ENCODE assay signal across 8 cellular contexts in the genomic region with DNA sequence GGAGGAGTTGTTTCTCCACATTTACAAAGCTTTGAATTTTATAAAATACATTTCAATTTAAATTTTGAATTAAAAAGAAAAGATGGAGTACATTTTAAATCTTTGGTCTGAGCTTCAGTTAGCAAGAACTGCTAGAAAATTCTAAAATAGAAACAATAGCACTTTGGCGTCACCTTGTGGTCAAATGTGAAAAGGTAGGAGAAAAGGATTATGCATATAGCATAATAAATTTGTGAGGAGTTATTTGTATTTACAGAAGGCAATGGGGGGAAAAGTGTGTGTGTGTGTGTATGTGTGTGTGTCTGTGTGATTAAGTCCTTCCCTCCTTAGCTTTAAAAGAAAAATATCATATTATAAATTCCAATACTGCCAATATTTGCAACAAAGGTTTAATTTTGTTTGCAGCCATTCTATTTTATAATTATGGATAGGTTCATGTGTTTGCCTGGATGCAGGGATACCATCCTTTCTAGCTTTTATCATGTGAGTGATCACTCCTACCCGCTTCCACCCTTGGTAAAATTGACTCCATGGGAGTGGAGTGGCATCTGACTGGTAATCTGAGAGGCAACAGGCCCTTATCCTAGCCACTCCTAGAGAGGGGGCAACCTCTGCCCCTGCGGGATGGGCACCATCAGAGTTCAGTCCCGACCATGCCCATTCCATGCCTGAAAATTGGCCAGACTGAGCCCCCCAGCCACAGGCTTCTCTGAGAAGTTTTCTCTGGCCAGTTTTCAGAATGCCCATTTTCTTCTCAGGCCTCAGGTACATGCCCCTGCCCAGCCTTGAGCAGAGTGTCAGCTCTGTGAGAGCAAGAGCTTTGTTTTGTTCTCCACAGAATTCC. TPM values are rescaled to one million over a fixed set of nuclear protein-coding genes. Genes with fewer than 3 reads are reported as not detected.
DNase-seq lines count a peak whose midpoint lies in the region; ATAC-seq, FAIRE-seq and TF ChIP-seq lines count a peak whose summit lies in the region.

No MANE protein-coding gene starts in this region.

- no peak overlapping the region for H3K4me2 ChIP-seq in A549

- H3K36me3 ChIP-seq in GM06990 (ENCODE audit: control insufficient read depth, insufficient read depth, low read length) (0 out of 2 replicates have a peak, but pooled peaks cover 3% of the 10 kb centered on the region), body of pancreas (replicated peaks in 1 of 2; ENCODE audit: insufficient read depth in 1 of 2, low read depth in 2 of 2) (no peaks in the 10 kb centered on the region)

- DNase-seq in A549 (ENCODE audit: low read depth in 1 of 2, low spot score in 1 of 2) (peak in 1 of 2 experiments; percentile 71), GM06990 (ENCODE audit: extremely low read depth, insufficient read length) (no peak), NCI-H748 treated with DMSO at 0.1 percent for 48 hours (lab: John Stamatoyannopoulos, UW) (peak; percentile 78), body of pancreas (peak; percentile 49 to 63 (median 58)), inferior parietal cortex (ENCODE audit: extremely low spot score) (peak; percentile 92), superior temporal gyrus (ENCODE audit: extremely low spot score) (peak; percentile 96)

- H3K27ac ChIP-seq in A549 = peak overlapping the region; percentile 37 to 48; a peak in 5 of 6 replicates
- H3K27ac ChIP-seq in body of pancreas = no peak overlapping the region

- intact Hi-C loops in body of pancreas (cut with DNase I) = loop anchor here (5.0 to 10.0 kb wide), 2 partner anchors 201 to 304 kb away; no protein-coding TSS in a partner anchor

- TF ChIP-seq POLR2A in A549 (IDR thresholded peaks at IDR 0.05; ENCODE audit: low read length) (no peak), body of pancreas (IDR thresholded peaks at IDR 0.05) (no peak)

- TF ChIP-seq CTCF in A549 (IDR thresholded peaks at IDR 0.05) = peak; percentile 98
- TF ChIP-seq CTCF in GM06990 (IDR thresholded peaks at IDR 0.05; ENCODE audit: insufficient read depth, low read length, poor library complexity, severe bottlenecking) = peak; percentile 84
- TF ChIP-seq CTCF in body of pancreas (IDR thresholded peaks at IDR 0.05) = peak; percentile 85 to 98 (median 97)

- FAIRE-seq in A549 (lab: Jason Lieb, UNC) = peak; percentile 89

- TF ChIP-seq RAD21 in A549 (conservative IDR thresholded peaks at IDR 0.05 in 1 of 2, IDR thresholded peaks at IDR 0.05 in 1 of 2) = peak; percentile 98 to 99

- WGBS in A549 (ENCODE audit: missing lambda C conversion rate) = 29% methylated on average over 4 of the region's 4 CpGs
- 21 to 36% methylated on average over 4 of the region's 4 CpGs for WGBS in body of pancreas, 2 donors

- H3K4me1 ChIP-seq in A549 = peaks cover 12% of the 10 kb centered on the region; the same call in 2 of the 3 replicates
- H3K4me1 ChIP-seq in body of pancreas = peaks cover 4% of the 10 kb centered on the region

- H3K9me3 ChIP-seq in A549 = no peaks in the 10 kb centered on the region
- H3K9me3 ChIP-seq in body of pancreas = no peaks in the 10 kb centered on the region

- H3K27me3 ChIP-seq in GM06990 (replicated peaks; ENCODE audit: control insufficient read depth, insufficient read depth, low read length) (no peaks in the 10 kb centered on the region), body of pancreas (no peaks in the 10 kb centered on the region)

- POLR2A ChIA-PET in A549 (lab: Yijun Ruan, JAX) = interaction anchor here (0.6 to 1.0 kb wide), 4 partner anchors 13 to 302 kb away, joined by 3 to 6 read pairs (median 4); partner anchors contain the start of gene LGR4

- CTCF ChIA-PET in A549 (lab: Yijun Ruan, JAX) = interaction anchor here (0.6 to 8.6 kb wide), 78 partner anchors 8 to 1202 kb away, joined by 3 to 146 read pairs (median 4); partner anchors contain the start of genes CCDC34 and LGR4

- H3K4me3 ChIP-seq in A549 (no peak overlapping the region), GM06990 (replicated peaks; ENCODE audit: low read depth, low read length) (no peak overlapping the region), body of pancreas (no peak overlapping the region)

- peak; percentile 44 to 75; a peak in 5 of 6 replicates for ATAC-seq in A549
- peak; percentile 55 for ATAC-seq in HG03196 (IDR thresholded peaks at IDR 0.05; ENCODE audit: unreplicated experiment)
- peak; percentile 75 for ATAC-seq in body of pancreas
- no peak for ATAC-seq in HG03460 (IDR thresholded peaks at IDR 0.05; ENCODE audit: unreplicated experiment)

- no peak for TF ChIP-seq EP300 in A549 (IDR thresholded peaks at IDR 0.05)

TF ChIP-seq in A549, 52 proteins besides CTCF, POLR2A, EP300 and RAD21:
- TF ChIP-seq SMC3 (IDR thresholded peaks at IDR 0.05) = peak; percentile 98
- no peak for TF ChIP-seq HOXB5 (CRISPR knock-in tag; IDR thresholded peaks at IDR 0.05)

RNA-seq across cellular contexts. Expression of gene LGR4, which starts 13.6 kb away (rescaled TPM):
- polyA plus RNA-seq in A549 (2011; rRNA removed) = 130 and 145 TPM in 2 replicates
- 24.3 and 35.8 TPM in 2 replicates for polyA plus RNA-seq in A549 (2012; cell fraction: cytosol; rRNA removed)
- 30.6 and 51.3 TPM in 2 replicates for polyA plus RNA-seq in A549 (2012; cell fraction: nucleus; rRNA removed)
- polyA plus RNA-seq in A549 (2017; fragmentation: RNase III; extraction: RNeasy Plus Mini Kit Qiagen cat#74134 plus additional on column Dnase treatment) = 40.9 to 43.5 TPM (median 41.2 TPM) in 3 replicates
- 241 and 257 TPM in 2 replicates for polyA minus RNA-seq in A549 (2011; rRNA and poly(A)+ RNA removed)
- 100 to 1,000 TPM; 120 to 145 TPM for total RNA-seq in body of pancreas

RNA-seq across cellular contexts. Expression of gene LIN7C, which starts 20.4 kb away (rescaled TPM):
- 21.2 and 31.0 TPM in 2 replicates for polyA plus RNA-seq in A549 (2011; rRNA removed)
- 5.5 and 6.2 TPM in 2 replicates for polyA plus RNA-seq in A549 (2012; cell fraction: cytosol; rRNA removed)
- 2.4 and 6.2 TPM in 2 replicates for polyA plus RNA-seq in A549 (2012; cell fraction: nucleus; rRNA removed)
- polyA plus RNA-seq in A549 (2017; fragmentation: RNase III; extraction: RNeasy Plus Mini Kit Qiagen cat#74134 plus additional on column Dnase treatment) = 9.0 to 10.1 TPM (median 9.7 TPM) in 3 replicates
- polyA minus RNA-seq in A549 (2011; rRNA and poly(A)+ RNA removed) = 10.5 and 11.6 TPM in 2 replicates
- 10 to 100 TPM; 17.5 to 27.8 TPM for total RNA-seq in body of pancreas

Comparison
In these comparisons a context has a peak if more than half of its experiments do, and no peak if none do; other contexts are left out.
1. H3K27ac ChIP-seq: peak in A549 (2 of 2); none in body of pancreas (0 of 4).
2. Peak in every context shown above with its lines, with median percentiles within 50 percentile points of each other: CTCF ChIP-seq.